24 cellular contexts compared by ENCODE assay signal in the genomic region with DNA sequence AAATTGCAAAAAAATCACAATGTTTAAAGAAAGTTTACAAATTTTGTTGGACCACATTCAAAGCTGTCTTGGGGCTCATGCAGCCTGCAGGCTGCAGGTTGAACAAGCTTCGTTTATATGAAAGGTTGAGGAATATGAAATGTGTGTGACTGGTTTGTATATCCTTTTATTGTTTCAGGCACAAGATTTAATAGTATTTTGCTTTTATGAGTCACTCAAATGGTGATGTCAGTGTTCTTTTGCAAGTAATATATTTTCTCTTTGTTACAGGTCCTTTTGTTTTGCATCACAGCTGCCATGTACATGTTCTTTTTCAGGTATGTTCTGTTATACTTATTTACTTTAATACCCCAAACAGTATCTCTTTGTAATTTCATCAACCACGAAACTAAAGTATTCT.
"Had no signal": no experiment of that assay in that cellular context is flagged by ENCODE, and none has a peak within 500 bp of the region (broad histone marks: within the 10 kb centered on the region; RNA-seq: fewer than 3 reads in every experiment).

No MANE protein-coding gene starts in this region.

- ATAC-seq: activated CD8-positive, alpha-beta T cell treated with anti-CD3 and anti-CD28 coated beads, Interleukin-2, amount 10 ng/mL, durations not matched to agents 7 days and 5 days; activated T-cell treated with anti-CD3 and anti-CD28 coated beads, Interleukin-2, amount 50 U/mL, for 72 hours; left ventricle myocardium superior; natural killer cell; stimulated activated naive B cell treated with anti-CD40 and anti-IgM and Interleukin-4, amounts not matched to agents 10 μg/mL and 1 μg/mL and 100 μg/mL, for 72 hours had no signal

- H3K4me1 Mint-ChIP-seq: natural killer cell; stimulated activated naive B cell treated with anti-CD40 and anti-IgM and Interleukin-4, amounts not matched to agents 10 μg/mL and 1 μg/mL and 100 μg/mL, for 72 hours had no signal

- H3K27me3 ChIP-seq: esophagus muscularis mucosa, neutrophil, right atrium auricular region, tibial nerve, vagina had no signal

- H3K36me3 ChIP-seq: esophagus muscularis mucosa, neutrophil, right atrium auricular region, vagina had no signal

- DNase-seq: activated CD4-positive, alpha-beta T cell treated with anti-CD3 and anti-CD28 coated beads for 4 hours; activated CD8-positive, alpha-beta memory T cell treated with anti-CD3 and anti-CD28 coated beads, Interleukin-2, amount 50 U/mL, for 4 hours; activated CD8-positive, alpha-beta T cell treated with anti-CD3 and anti-CD28 coated beads, Interleukin-2, amount 10 ng/mL, durations not matched to agents 7 days and 5 days; activated naive CD4-positive, alpha-beta T cell; activated T-cell treated with anti-CD3 and anti-CD28 coated beads, Interleukin-2, amount 50 U/mL, for 72 hours; caudate nucleus; foreskin melanocyte; kidney glomerular epithelial cell; left ventricle myocardium superior; mesenchymal stem cell; natural killer cell; posterior cingulate gyrus; stimulated activated CD4-positive, alpha-beta T cell treated with anti-CD3 and anti-CD28 coated beads, Interleukin-15, amount 100 ng/mL, for 24 hours; stimulated activated CD4-positive, alpha-beta T cell treated with anti-CD3 and anti-CD28 coated beads, Interleukin-4, amount 100 ng/mL, for 1 hour; stimulated activated naive B cell treated with anti-CD40 and anti-IgM and Interleukin-4, amounts not matched to agents 10 μg/mL and 1 μg/mL and 100 μg/mL, for 72 hours; substantia nigra; T-helper 2 cell had no signal

- H3K27me3 Mint-ChIP-seq: stimulated activated naive B cell treated with anti-CD40 and anti-IgM and Interleukin-4, amounts not matched to agents 10 μg/mL and 1 μg/mL and 100 μg/mL, for 72 hours had no signal

- H3K27ac ChIP-seq: esophagus muscularis mucosa, neutrophil, right atrium auricular region, skin epidermis, tibial nerve, vagina had no signal

- H3K9me3 ChIP-seq: neutrophil, vagina had no signal

- H3K4me3 Mint-ChIP-seq: activated CD8-positive, alpha-beta T cell treated with anti-CD3 and anti-CD28 coated beads, Interleukin-2, amount 10 ng/mL, durations not matched to agents 7 days and 5 days; activated T-cell treated with anti-CD3 and anti-CD28 coated beads, Interleukin-2, amount 50 U/mL, for 72 hours; natural killer cell; stimulated activated naive B cell treated with anti-CD40 and anti-IgM and Interleukin-4, amounts not matched to agents 10 μg/mL and 1 μg/mL and 100 μg/mL, for 72 hours had no signal

- FAIRE-seq: colon had no signal

- H3K4me3 ChIP-seq: esophagus muscularis mucosa, right atrium auricular region, skin epidermis, tibial nerve, vagina had no signal

- H3K27ac Mint-ChIP-seq: activated CD8-positive, alpha-beta T cell treated with anti-CD3 and anti-CD28 coated beads, Interleukin-2, amount 10 ng/mL, durations not matched to agents 7 days and 5 days; activated T-cell treated with anti-CD3 and anti-CD28 coated beads, Interleukin-2, amount 50 U/mL, for 72 hours; natural killer cell; stimulated activated naive B cell treated with anti-CD40 and anti-IgM and Interleukin-4, amounts not matched to agents 10 μg/mL and 1 μg/mL and 100 μg/mL, for 72 hours had no signal
